In the genomic region with DNA sequence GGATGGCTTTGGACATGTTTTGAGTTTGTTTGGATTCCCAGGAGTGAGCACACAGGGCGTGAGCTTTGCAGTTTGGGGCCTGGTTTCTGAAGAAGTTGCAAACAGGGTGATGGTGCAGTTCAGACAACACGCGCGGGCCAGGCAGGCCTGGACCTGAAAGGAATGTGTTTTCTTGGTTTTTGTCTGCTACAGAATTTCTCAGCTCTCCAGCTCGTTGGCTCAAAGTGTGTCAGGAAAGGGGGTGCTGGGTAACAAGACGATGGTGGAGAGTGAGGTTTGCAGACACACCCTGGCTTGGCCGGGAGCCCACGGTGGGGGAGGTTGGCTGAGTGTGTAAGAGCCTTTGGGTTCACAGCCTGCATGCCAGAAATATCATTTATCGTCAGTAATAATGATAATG, we compare ENCODE assay signal across 11 cellular contexts.
A peak's percentile ranks its signal among the peaks of the same experiment; 100 is the strongest.
DNase-seq lines count a peak whose midpoint lies in the region; FAIRE-seq and TF ChIP-seq lines count a peak whose summit lies in the region.
"Had no signal": no experiment of that assay in that cellular context is flagged by ENCODE, and none has a peak within 500 bp of the region (broad histone marks: within the 10 kb centered on the region; RNA-seq: fewer than 3 reads in every experiment).

No MANE protein-coding gene starts in this region.

- H3K36me3 ChIP-seq in keratinocyte (ENCODE audit: control insufficient read depth in 2 of 2, extremely low read depth in 1 of 2, insufficient read depth in 2 of 2, low read length in 2 of 2) (peaks cover 2 to 5% of the 10 kb centered on the region in 2 experiments), suprapubic skin (no peaks in the 10 kb centered on the region)

- dilution Hi-C loops in keratinocyte (cut with MboI; ENCODE audit: extremely low pct_ligation_motif_present, low sequenced_read_pairs), result no loop called here

- no peak for TF ChIP-seq EP300 in suprapubic skin (IDR thresholded peaks at IDR 0.05)

- H3K27ac ChIP-seq in keratinocyte (ENCODE audit: control insufficient read depth, insufficient read depth, low read length) (peak overlapping the region; percentile 99), suprapubic skin (peak overlapping the region; percentile 95)
- H3K27ac ChIP-seq: HL-60 had no signal

- H3K4me1 ChIP-seq in keratinocyte (ENCODE audit: control insufficient read depth, extremely low read depth, insufficient read depth, low read length) (peaks cover 87% of the 10 kb centered on the region), suprapubic skin (peaks cover 72% of the 10 kb centered on the region)

- H4K20me1 ChIP-seq in keratinocyte (ENCODE audit: control insufficient read depth, extremely low read depth, insufficient read depth, low read length), result no peaks in the 10 kb centered on the region

- H3K27me3 ChIP-seq in keratinocyte (ENCODE audit: control insufficient read depth, extremely low read depth, insufficient read depth, low read length) (no peaks in the 10 kb centered on the region), suprapubic skin (no peaks in the 10 kb centered on the region)

- H3K79me2 ChIP-seq in keratinocyte (ENCODE audit: control insufficient read depth, insufficient read depth, low read length), result peaks cover 57% of the 10 kb centered on the region

- TF ChIP-seq POLR2A in suprapubic skin (IDR thresholded peaks at IDR 0.05), result no peak

- H3K9me1 ChIP-seq in keratinocyte (ENCODE audit: control insufficient read depth, extremely low read depth, insufficient read depth, low read length), result peaks cover 6% of the 10 kb centered on the region

- H2AFZ ChIP-seq in keratinocyte (ENCODE audit: control insufficient read depth, low read length), result no peak overlapping the region

- H3K9me3 ChIP-seq in keratinocyte (ENCODE audit: control insufficient read depth, low read depth, low read length) (no peaks in the 10 kb centered on the region), suprapubic skin (no peaks in the 10 kb centered on the region)

- WGBS in suprapubic skin, result 9% methylated on average over 9 of the region's 9 CpGs

- no peak for TF ChIP-seq CTCF in astrocyte of the spinal cord (IDR thresholded peaks at IDR 0.05; ENCODE audit: low read depth, low read length)
- TF ChIP-seq CTCF in keratinocyte (optimal IDR thresholded peaks at IDR 0.05 in 1 of 3, IDR thresholded peaks at IDR 0.05 in 1 of 3, conservative IDR thresholded peaks at IDR 0.05 in 1 of 3; ENCODE audit: extremely low read depth in 1 of 3, insufficient read depth in 2 of 3, low read length in 3 of 3), result no peak
- TF ChIP-seq CTCF in suprapubic skin (IDR thresholded peaks at IDR 0.05), result no peak

- in situ Hi-C loops in astrocyte of the spinal cord (cut with HindIII; ENCODE audit: low sequenced_read_pairs), result no loop called here

- peak overlapping the region; percentile 93 for H3K9ac ChIP-seq in keratinocyte (ENCODE audit: control insufficient read depth, extremely low read depth, insufficient read depth, low read length)

- peak; percentile 38 for DNase-seq in DMS79 treated with DMSO at 0.1 percent for 48 hours (lab: John Stamatoyannopoulos, UW)
- DNase-seq in DMS79 (lab: John Stamatoyannopoulos, UW), result no peak
- DNase-seq in astrocyte of the spinal cord (ENCODE audit: low read depth, low spot score), result peak; percentile 60
- peak; percentile 98 for DNase-seq in keratinocyte (ENCODE audit: low read depth, low spot score)
- DNase-seq in suprapubic skin (ENCODE audit: low spot score in 2 of 2), result no peak
- no peak for DNase-seq in NCI-H1694 (lab: John Stamatoyannopoulos, UW)
- no peak for DNase-seq in SHP77 treated with DMSO at 0.1 percent for 48 hours (lab: John Stamatoyannopoulos, UW)
- no peak for DNase-seq in dedifferentiated amniotic fluid mesenchymal stem cell (ENCODE audit: extremely low spot score)
- DNase-seq: NCI-H774 had no signal

- peak overlapping the region; percentile 82 for H3K4me2 ChIP-seq in keratinocyte (ENCODE audit: control insufficient read depth, extremely low read depth, insufficient read depth, low read depth, low read length)

- FAIRE-seq in keratinocyte (lab: Jason Lieb, UNC), result peak; percentile 74
- FAIRE-seq: A204.1 had no signal

- H3K4me3 ChIP-seq in astrocyte of the spinal cord (ENCODE audit: low read depth, low read length) (no peak overlapping the region), keratinocyte (ENCODE audit: control insufficient read depth in 2 of 3, extremely low read depth in 1 of 3, insufficient read depth in 2 of 3, low read depth in 1 of 3, low read length in 3 of 3) (peak overlapping the region in 2 of 3 experiments; percentile 15 to 19), suprapubic skin (no peak overlapping the region)

Comparison
In these comparisons a context has a peak if more than half of its experiments do, and no peak if none do; other contexts are left out.
1. DNase-seq: peak in DMS79 treated with DMSO at 0.1 percent for 48 hours (single experiment), astrocyte of the spinal cord (single experiment) and keratinocyte (single experiment); none in DMS79 (single experiment), suprapubic skin (0 of 2), NCI-H1694 (single experiment), SHP77 treated with DMSO at 0.1 percent for 48 hours (single experiment) and dedifferentiated amniotic fluid mesenchymal stem cell (single experiment).
2. H3K4me3 ChIP-seq: peak in keratinocyte (2 of 3); none in astrocyte of the spinal cord (single experiment) and suprapubic skin (single experiment).